8 cellular contexts compared by ENCODE assay signal in the genomic region with DNA sequence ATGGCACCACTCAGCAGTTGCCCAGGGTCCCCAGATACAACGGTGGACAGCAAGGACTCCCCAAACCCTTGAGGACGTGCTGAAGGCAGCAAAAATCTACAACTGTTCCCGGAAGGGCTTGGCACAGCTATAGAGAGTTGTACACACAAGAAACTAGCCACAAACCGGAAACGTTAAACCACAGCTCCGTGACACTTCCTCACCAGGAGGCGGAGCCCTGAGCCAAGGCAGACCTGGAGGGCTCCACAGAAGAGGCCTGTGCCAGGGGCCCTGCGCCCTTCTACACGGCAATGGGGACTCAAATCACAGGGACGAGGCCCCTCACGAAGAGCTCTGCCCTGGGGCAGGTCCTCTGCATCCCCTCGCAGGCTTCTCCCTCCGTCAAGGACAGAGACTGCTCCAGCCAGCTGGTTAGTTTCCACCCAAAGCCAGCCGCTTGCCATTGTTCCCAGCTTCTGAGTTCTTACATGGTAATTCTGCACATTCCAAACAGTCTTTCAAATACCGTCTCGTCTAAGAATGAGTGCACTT.
A peak's percentile ranks its signal among the peaks of the same experiment; 100 is the strongest.
DNase-seq lines count a peak whose midpoint lies in the region; ATAC-seq, FAIRE-seq and TF ChIP-seq lines count a peak whose summit lies in the region.

No MANE protein-coding gene starts in this region.

- H3K79me2 ChIP-seq in HCT116 (ENCODE audit: insufficient read depth, low read length) = peaks cover 80% of the 10 kb centered on the region
- H3K79me2 ChIP-seq in endothelial cell of umbilical vein (ENCODE audit: control insufficient read depth, insufficient read depth, low read length) = peaks cover 4% of the 10 kb centered on the region

- H3K4me3 ChIP-seq in GM06990 (replicated peaks; ENCODE audit: low read depth, low read length) = peak overlapping the region; percentile 10; the same call in 1 of the 2 replicates
- H3K4me3 ChIP-seq in HCT116 (replicated peaks in 1 of 2; ENCODE audit: low read depth in 1 of 2, low read length in 2 of 2) = peak overlapping the region; percentile 44 to 46
- peak overlapping the region; percentile 56 for H3K4me3 ChIP-seq in NB4 (ENCODE audit: low read depth, low read length)
- H3K4me3 ChIP-seq in endothelial cell of umbilical vein (replicated peaks in 1 of 3; ENCODE audit: insufficient read depth in 1 of 3, low read depth in 1 of 3, low read length in 3 of 3) = no peak overlapping the region

- no peaks in the 10 kb centered on the region for H3K27me3 Mint-ChIP-seq in neural crest cell (ENCODE audit: low read depth)

- H3K9ac ChIP-seq in HCT116 (ENCODE audit: low read length) (peak overlapping the region; percentile 50), endothelial cell of umbilical vein (replicated peaks; ENCODE audit: extremely low read depth, insufficient read depth, low read length) (no peak overlapping the region)

- dilution Hi-C loops in endothelial cell of umbilical vein (cut with MboI; ENCODE audit: extremely low pct_ligation_motif_present, low sequenced_read_pairs) = no loop called here

- peaks cover 71% of the 10 kb centered on the region for H3K4me1 Mint-ChIP-seq in neural crest cell

- no TSS peak for BruUV-seq in HCT116 (replicated peaks; lab: Mats Ljungman, UMichigan)
- BruUV-seq in endothelial cell of umbilical vein (replicated peaks; lab: Mats Ljungman, UMichigan) = no TSS peak

- H3K4me2 ChIP-seq in HCT116 (ENCODE audit: low read length) (peak overlapping the region; percentile 72), endothelial cell of umbilical vein (ENCODE audit: insufficient read depth, low read length) (no peak overlapping the region)

- CTCF ChIA-PET in HCT116 (lab: Charles Lee) (interaction anchor here (0.7 to 0.9 kb wide), 2 partner anchors 20 to 754 kb away, joined by 3 read pairs; no protein-coding TSS in a partner anchor), endothelial cell of umbilical vein (lab: Charles Lee) (interaction anchor here (0.6 to 1.4 kb wide), 9 partner anchors 10 to 725 kb away, joined by 3 to 6 read pairs (median 4); partner anchors contain the start of gene HDAC4)

- H4K20me1 ChIP-seq in HCT116 (ENCODE audit: insufficient read depth) (no peaks in the 10 kb centered on the region), endothelial cell of umbilical vein (replicated peaks; ENCODE audit: control insufficient read depth, extremely low read depth, insufficient read depth, low read length) (no peaks in the 10 kb centered on the region)

- intact Hi-C loops in HCT116 (cut with micrococcal nuclease) (loop anchor here (5.0 kb wide), 4 partner anchors 130 to 725 kb away; no protein-coding TSS in a partner anchor), endothelial cell of umbilical vein (cut with micrococcal nuclease) (loop anchor here (5.0 kb wide), 3 partner anchors 85 to 135 kb away; partner anchors contain the start of gene HDAC4)

- RAD21 ChIA-PET in HCT116 (lab: Charles Lee; ENCODE audit: low non-redundant PET in 1 of 2, low total read pairs in 2 of 2, uncharacterized antibody in 2 of 2, unreplicated experiment in 2 of 2) = no interaction called here

- H3K27ac ChIP-seq in HCT116 (ENCODE audit: low read depth, low read length) (peak overlapping the region; percentile 81), endothelial cell of umbilical vein (ENCODE audit: insufficient read depth, low read depth, low read length) (no peak overlapping the region)

- POLR2A ChIA-PET in HCT116 (lab: Charles Lee) = interaction anchor here (1.0 to 1.6 kb wide), 3 partner anchors 11 to 20 kb away, joined by 4 to 12 read pairs (median 5); no protein-coding TSS in a partner anchor
- POLR2A ChIA-PET in endothelial cell of umbilical vein (lab: Charles Lee) = interaction anchor here (1.3 kb wide), 1 partner anchor 134 kb away, joined by 4 read pairs; the partner anchor contains the start of gene HDAC4

- no peak overlapping the region for H2AFZ ChIP-seq in HCT116 (ENCODE audit: low read depth, low read length, poor library complexity, severe bottlenecking)
- no peak overlapping the region for H2AFZ ChIP-seq in endothelial cell of umbilical vein (ENCODE audit: low read depth, low read length)

- TF ChIP-seq POLR2A in HCT116 (IDR thresholded peaks at IDR 0.05; ENCODE audit: borderline replicate concordance, extremely low read depth, insufficient read depth, insufficient read length) = no peak
- TF ChIP-seq POLR2A in NB4 (IDR thresholded peaks at IDR 0.05; ENCODE audit: extremely low read depth, insufficient read length) = peak; percentile 34
- no peak for TF ChIP-seq POLR2A in endothelial cell of umbilical vein (IDR thresholded peaks at IDR 0.05; ENCODE audit: low read depth, low read length)

- TF ChIP-seq RAD21 in HCT116 (IDR thresholded peaks at IDR 0.05; ENCODE audit: low read depth) = no peak

- no peaks in the 10 kb centered on the region for H3K9me2 ChIP-seq in HCT116 (ENCODE audit: insufficient read depth)

- DNase-seq in GM06990 (ENCODE audit: extremely low read depth, insufficient read length) (peak; percentile 73), HCT116 (ENCODE audit: low read depth, low spot score) (peak; percentile 53), NB4 (ENCODE audit: low read depth) (peak; percentile 97), endothelial cell of umbilical vein (ENCODE audit: low read depth, low spot score) (peak; percentile 37), neural crest cell (ENCODE audit: low read depth, low spot score) (no peak), superior temporal gyrus (ENCODE audit: extremely low spot score) (peak; percentile 50), COLO829 (ENCODE audit: low spot score) (no peak)
- peak; percentile 80 to 82 for DNase-seq in activated CD8-positive, alpha-beta memory T cell treated with anti-CD3 and anti-CD28 coated beads for 1 hour (ENCODE audit: extremely low read depth in 1 of 2, low read depth in 1 of 2)

- H3K27me3 ChIP-seq in GM06990 (replicated peaks; ENCODE audit: control insufficient read depth, insufficient read depth, low read length) = no peaks in the 10 kb centered on the region; the same call in none of the 2 replicates
- no peaks in the 10 kb centered on the region for H3K27me3 ChIP-seq in HCT116 (ENCODE audit: insufficient read depth, low read length)
- no peaks in the 10 kb centered on the region for H3K27me3 ChIP-seq in endothelial cell of umbilical vein (ENCODE audit: control insufficient read depth in 2 of 2, insufficient read depth in 2 of 2, low read length in 2 of 2)

- no peaks in the 10 kb centered on the region for H3K9me1 ChIP-seq in endothelial cell of umbilical vein (replicated peaks; ENCODE audit: control insufficient read depth, extremely low read depth, insufficient read depth, low read length)

- FAIRE-seq in endothelial cell of umbilical vein (lab: Jason Lieb, UNC) = peak; percentile 89

- H3K36me3 Mint-ChIP-seq in neural crest cell (ENCODE audit: low read depth) = no peaks in the 10 kb centered on the region

- peak; percentile 80 for ATAC-seq in HCT116

- H3K27ac Mint-ChIP-seq in neural crest cell (ENCODE audit: unreplicated experiment) = peak overlapping the region; percentile 5

- H3K4me1 ChIP-seq in HCT116 (ENCODE audit: control insufficient read depth in 1 of 2, insufficient read depth in 2 of 2, low read length in 2 of 2) (peaks cover 55 to 85% of the 10 kb centered on the region in 2 experiments), endothelial cell of umbilical vein (ENCODE audit: control insufficient read depth, extremely low read depth, insufficient read depth, low read length) (peaks cover 14% of the 10 kb centered on the region)

- H3K9me3 ChIP-seq in HCT116 (ENCODE audit: control insufficient read depth in 1 of 2, insufficient read depth in 1 of 2, low read depth in 1 of 2, low read length in 2 of 2) (no peaks in the 10 kb centered on the region), endothelial cell of umbilical vein (replicated peaks; ENCODE audit: control insufficient read depth, insufficient read depth, low read length) (no peaks in the 10 kb centered on the region)

- H3K36me3 ChIP-seq in GM06990 (ENCODE audit: control insufficient read depth, insufficient read depth, low read length) (no peaks in the 10 kb centered on the region), HCT116 (ENCODE audit: control insufficient read depth in 1 of 2, insufficient read depth in 2 of 2, low read length in 2 of 2) (no peaks in the 10 kb centered on the region), endothelial cell of umbilical vein (ENCODE audit: control insufficient read depth in 2 of 2, extremely low read depth in 1 of 2, insufficient read depth in 2 of 2, low read length in 2 of 2) (no peaks in the 10 kb centered on the region)

- H3K4me3 Mint-ChIP-seq in neural crest cell = peak overlapping the region; percentile 54

- TF ChIP-seq CTCF in GM06990 (IDR thresholded peaks at IDR 0.05; ENCODE audit: insufficient read depth, low read length, poor library complexity, severe bottlenecking) (peak; percentile 52), HCT116 (IDR thresholded peaks at IDR 0.05 in 2 of 3, conservative IDR thresholded peaks at IDR 0.05 in 1 of 3; ENCODE audit: borderline replicate concordance in 1 of 3, insufficient read depth in 1 of 3, low read depth in 2 of 3, low read length in 2 of 3) (peak in 2 of 3 experiments; percentile 47 to 48; a peak in 4 of 6 replicates), NB4 (IDR thresholded peaks at IDR 0.05; ENCODE audit: low read depth, low read length) (peak; percentile 8), endothelial cell of umbilical vein (IDR thresholded peaks at IDR 0.05; ENCODE audit: extremely low read depth in 1 of 2, insufficient read depth in 1 of 2, low read depth in 1 of 2, low read length in 2 of 2) (peak; percentile 6 to 29), neural crest cell (conservative IDR thresholded peaks at IDR 0.05) (no peak)

- H3K9me3 Mint-ChIP-seq in neural crest cell = no peaks in the 10 kb centered on the region

TF ChIP-seq in HCT116, 20 proteins besides CTCF, POLR2A, EP300 and RAD21:
- peak; percentile 73 for TF ChIP-seq POLR2AphosphoS5 (IDR thresholded peaks at IDR 0.05; ENCODE audit: low read depth, low read length)
- no peak for TF ChIP-seq TCF7L2 (IDR thresholded peaks at IDR 0.05; ENCODE audit: borderline replicate concordance, extremely low read depth, insufficient read depth, insufficient read length)
- peak; percentile 42 for TF ChIP-seq YY1 (IDR thresholded peaks at IDR 0.05; ENCODE audit: extremely low read depth, insufficient replicate concordance, low read depth, low read length)
TF ChIP-seq in HCT116: peak in this region for 2.

TF ChIP-seq in endothelial cell of umbilical vein, 7 proteins besides CTCF, POLR2A, EP300 and RAD21 (continues in another document):
- TF ChIP-seq JUN (IDR thresholded peaks at IDR 0.05; ENCODE audit: borderline replicate concordance, insufficient read depth, insufficient read length, low read depth) (no peak), MYC (IDR thresholded peaks at IDR 0.05; ENCODE audit: low read depth, low read length) (no peak), EZH2 (IDR thresholded peaks at IDR 0.05; ENCODE audit: borderline replicate concordance, low read depth, low read length, severe bottlenecking) (no peak), POLR2AphosphoS5 (IDR thresholded peaks at IDR 0.05; ENCODE audit: insufficient read depth, low read depth, low read length) (peak; percentile 41)
- TF ChIP-seq, protein P1, sequence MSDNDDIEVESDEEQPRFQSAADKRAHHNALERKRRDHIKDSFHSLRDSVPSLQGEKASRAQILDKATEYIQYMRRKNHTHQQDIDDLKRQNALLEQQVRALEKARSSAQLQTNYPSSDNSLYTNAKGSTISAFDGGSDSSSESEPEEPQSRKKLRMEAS (IDR thresholded peaks at IDR 0.05; ENCODE audit: insufficient read depth, insufficient read length) = no peak

Comparison
In these comparisons a context has a peak if more than half of its experiments do, and no peak if none do; other contexts are left out.
1. DNase-seq: peak in GM06990 (single experiment), HCT116 (single experiment), NB4 (single experiment), activated CD8-positive, alpha-beta memory T cell treated with anti-CD3 and anti-CD28 coated beads for 1 hour (2 of 2), endothelial cell of umbilical vein (single experiment) and superior temporal gyrus (single experiment); none in neural crest cell (single experiment) and COLO829 (single experiment).
2. H3K4me3 ChIP-seq: peak in GM06990 (single experiment), HCT116 (2 of 2) and NB4 (single experiment); none in endothelial cell of umbilical vein (0 of 3).